Comparison of ENCODE assay signal across 1 cellular context in the genomic region with DNA sequence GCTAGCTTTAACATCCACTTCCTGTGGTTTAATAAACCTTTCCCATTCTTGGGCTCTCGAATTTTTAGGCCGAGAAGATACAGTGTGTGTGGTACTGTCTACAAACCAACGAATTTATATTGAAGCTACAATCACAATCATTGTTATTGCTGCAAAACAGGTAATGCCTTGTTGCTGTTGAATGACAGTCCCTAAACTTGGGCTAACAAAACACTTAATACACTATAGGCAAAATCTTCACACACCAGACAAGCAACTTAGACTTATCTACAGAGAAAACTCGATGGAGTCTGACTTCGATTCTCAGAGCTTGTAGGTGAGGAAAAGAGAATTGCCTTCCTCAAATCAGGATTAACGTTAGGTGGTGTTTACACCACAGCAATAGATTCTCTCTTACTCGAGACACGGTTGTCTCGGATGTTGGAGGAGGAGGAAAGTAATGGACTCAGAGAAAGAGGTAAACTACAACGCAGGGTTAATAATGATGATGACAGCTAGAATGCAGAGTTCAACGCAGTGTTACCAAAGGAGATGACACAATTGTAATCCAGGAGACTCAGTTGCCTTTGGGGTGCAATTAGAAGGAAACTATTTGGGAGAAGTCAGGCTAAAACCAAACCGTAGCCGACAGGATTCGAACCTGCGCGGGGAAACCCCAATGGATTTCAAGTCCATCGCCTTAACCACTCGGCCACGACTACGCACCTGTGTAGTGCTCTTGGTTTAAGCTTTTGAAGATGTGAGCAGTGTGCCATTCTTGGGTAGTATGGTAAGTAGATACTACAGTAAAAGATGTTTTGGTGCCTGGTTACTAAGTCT.
A peak's percentile ranks its signal among the peaks of the same experiment; 100 is the strongest.
TF ChIP-seq lines count a peak whose summit lies in the region.

No MANE protein-coding gene starts in this region.

TF ChIP-seq in HepG2, 621 proteins besides CTCF, POLR2A, EP300 and RAD21 (continued from another document):
- TF ChIP-seq ZNF782 (CRISPR knock-in tag; IDR thresholded peaks at IDR 0.05; ENCODE audit: borderline replicate concordance), result peak; percentile 66; the same call in 1 of the 2 replicates
- TF ChIP-seq ZNF224 (CRISPR knock-in tag; IDR thresholded peaks at IDR 0.05), result 0 out of 2 replicates have a peak, but pooled peaks have one; percentile 26
- no peak for TF ChIP-seq KDM5B (CRISPR knock-in tag; IDR thresholded peaks at IDR 0.05; ENCODE audit: borderline replicate concordance)
- 0 out of 2 replicates have a peak, but pooled peaks have one; percentile 54 for TF ChIP-seq ZSCAN31 (CRISPR knock-in tag; IDR thresholded peaks at IDR 0.05; ENCODE audit: low read depth)
- no peak for TF ChIP-seq SOX6 (IDR thresholded peaks at IDR 0.05)
- peak; percentile 80 for TF ChIP-seq SOX6 (CRISPR knock-in tag; IDR thresholded peaks at IDR 0.05)
- TF ChIP-seq SAP130 (CRISPR knock-in tag; IDR thresholded peaks at IDR 0.05; ENCODE audit: low read depth), result peak; percentile 73
- 0 out of 2 replicates have a peak, but pooled peaks have one; percentile 51 for TF ChIP-seq ZNF589 (CRISPR knock-in tag; conservative IDR thresholded peaks at IDR 0.05)
- peak; percentile 39; the same call in 1 of the 2 replicates for TF ChIP-seq GATAD1 (CRISPR knock-in tag; IDR thresholded peaks at IDR 0.05)
- TF ChIP-seq ZKSCAN8 (CRISPR knock-in tag; IDR thresholded peaks at IDR 0.05; ENCODE audit: borderline replicate concordance), result peak; percentile 78; the same call in 1 of the 2 replicates
